Comparison of ENCODE assay signal across 22 cellular contexts in the genomic region with DNA sequence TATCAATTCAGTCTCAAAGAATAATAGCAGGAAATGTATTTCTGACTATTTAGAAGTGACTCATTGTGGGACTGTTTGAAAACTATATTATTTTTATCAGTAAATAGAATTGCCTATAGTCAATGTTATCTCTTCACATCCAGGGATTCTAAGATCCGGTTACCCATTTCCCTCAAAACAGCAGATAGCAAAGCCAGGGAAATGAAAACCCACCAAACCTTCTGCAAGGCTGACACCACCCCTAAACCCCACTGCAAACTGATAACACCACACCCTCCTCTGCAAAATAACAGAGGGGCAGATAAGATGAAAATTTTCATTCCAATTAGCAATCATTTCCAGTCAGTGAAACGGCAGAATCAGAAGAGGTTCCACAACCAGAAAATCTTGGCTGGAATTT.
"Had no signal": no experiment of that assay in that cellular context is flagged by ENCODE, and none has a peak within 500 bp of the region (broad histone marks: within the 10 kb centered on the region; RNA-seq: fewer than 3 reads in every experiment).

No MANE protein-coding gene starts in this region.

- ATAC-seq: activated T-helper 17 cell treated with anti-CD3 and anti-CD28 coated beads, Interleukin-2, amount 50 U/mL, for 72 hours; sciatic nerve; stimulated activated effector memory CD8-positive, alpha-beta T cell treated with anti-CD3 and anti-CD28 coated beads, Interleukin-12 subunit alpha, Interleukin-12 subunit beta, amount 100 ng/mL, for 72 hours had no signal

- H3K27ac Mint-ChIP-seq: activated B cell treated with CpG ODN at 0.5 μM for 24 hours; activated CD4-positive, alpha-beta memory T cell treated with anti-CD3 and anti-CD28 coated beads for 36 hours; activated naive CD8-positive, alpha-beta T cell treated with anti-CD3 and anti-CD28 coated beads, Interleukin-2, amount 10 ng/mL, durations not matched to agents 7 days and 5 days; activated T-helper 17 cell treated with anti-CD3 and anti-CD28 coated beads, Interleukin-2, amount 50 U/mL, for 72 hours; stimulated activated effector memory CD8-positive, alpha-beta T cell treated with anti-CD3 and anti-CD28 coated beads, Interleukin-12 subunit alpha, Interleukin-12 subunit beta, amount 100 ng/mL, for 72 hours had no signal

- H3K9me3 Mint-ChIP-seq: activated B cell treated with CpG ODN at 0.5 μM for 24 hours; activated CD4-positive, alpha-beta memory T cell treated with anti-CD3 and anti-CD28 coated beads for 36 hours; activated naive CD8-positive, alpha-beta T cell treated with anti-CD3 and anti-CD28 coated beads, Interleukin-2, amount 10 ng/mL, durations not matched to agents 7 days and 5 days; activated T-helper 17 cell treated with anti-CD3 and anti-CD28 coated beads, Interleukin-2, amount 50 U/mL, for 72 hours had no signal

- H3K4me3 Mint-ChIP-seq: activated B cell treated with CpG ODN at 0.5 μM for 24 hours; activated CD4-positive, alpha-beta memory T cell treated with anti-CD3 and anti-CD28 coated beads for 36 hours; activated naive CD8-positive, alpha-beta T cell treated with anti-CD3 and anti-CD28 coated beads, Interleukin-2, amount 10 ng/mL, durations not matched to agents 7 days and 5 days; activated T-helper 17 cell treated with anti-CD3 and anti-CD28 coated beads, Interleukin-2, amount 50 U/mL, for 72 hours; central memory CD8-positive, alpha-beta T cell; stimulated activated effector memory CD8-positive, alpha-beta T cell treated with anti-CD3 and anti-CD28 coated beads, Interleukin-12 subunit alpha, Interleukin-12 subunit beta, amount 100 ng/mL, for 72 hours had no signal

- H3K27ac ChIP-seq: brain microvascular endothelial cell, colonic mucosa, esophagus muscularis mucosa, prostate gland, thoracic aorta, uterus had no signal

- H3K9me3 ChIP-seq: colonic mucosa, esophagus muscularis mucosa, prostate gland, thoracic aorta, uterus had no signal

- H3K4me1 ChIP-seq: colonic mucosa, prostate gland, uterus had no signal

- H3K36me3 Mint-ChIP-seq: activated naive CD8-positive, alpha-beta T cell treated with anti-CD3 and anti-CD28 coated beads, Interleukin-2, amount 10 ng/mL, durations not matched to agents 7 days and 5 days; stimulated activated effector memory CD8-positive, alpha-beta T cell treated with anti-CD3 and anti-CD28 coated beads, Interleukin-12 subunit alpha, Interleukin-12 subunit beta, amount 100 ng/mL, for 72 hours had no signal

- H3K36me3 ChIP-seq: brain microvascular endothelial cell, colonic mucosa, esophagus muscularis mucosa, prostate gland, thoracic aorta, uterus had no signal

- H3K4me3 ChIP-seq: colonic mucosa, esophagus muscularis mucosa, prostate gland, smooth muscle cell, thoracic aorta, uterus had no signal

- H3K4me1 Mint-ChIP-seq: activated B cell treated with CpG ODN at 0.5 μM for 24 hours; activated naive CD8-positive, alpha-beta T cell treated with anti-CD3 and anti-CD28 coated beads, Interleukin-2, amount 10 ng/mL, durations not matched to agents 7 days and 5 days; activated T-helper 17 cell treated with anti-CD3 and anti-CD28 coated beads, Interleukin-2, amount 50 U/mL, for 72 hours; central memory CD8-positive, alpha-beta T cell; stimulated activated effector memory CD8-positive, alpha-beta T cell treated with anti-CD3 and anti-CD28 coated beads, Interleukin-12 subunit alpha, Interleukin-12 subunit beta, amount 100 ng/mL, for 72 hours had no signal

- H3K27me3 ChIP-seq: brain microvascular endothelial cell, colonic mucosa, esophagus muscularis mucosa, uterus had no signal

- H3K27me3 Mint-ChIP-seq: activated B cell treated with CpG ODN at 0.5 μM for 24 hours; activated CD4-positive, alpha-beta memory T cell treated with anti-CD3 and anti-CD28 coated beads for 36 hours; activated naive CD8-positive, alpha-beta T cell treated with anti-CD3 and anti-CD28 coated beads, Interleukin-2, amount 10 ng/mL, durations not matched to agents 7 days and 5 days; activated T-helper 17 cell treated with anti-CD3 and anti-CD28 coated beads, Interleukin-2, amount 50 U/mL, for 72 hours; central memory CD8-positive, alpha-beta T cell had no signal

- DNase-seq: activated B cell treated with CpG ODN at 0.5 μM for 24 hours; activated CD4-positive, alpha-beta memory T cell treated with anti-CD3 and anti-CD28 coated beads for 36 hours; activated CD4-positive, alpha-beta T cell treated with anti-CD3 and anti-CD28 coated beads for 4 hours; activated naive CD4-positive, alpha-beta T cell treated with Interleukin-2 at 50 U/mL for 16 hours; activated naive CD8-positive, alpha-beta T cell treated with anti-CD3 and anti-CD28 coated beads, Interleukin-2, amount 10 ng/mL, durations not matched to agents 7 days and 5 days; activated T-cell treated with anti-CD3 and anti-CD28 coated beads, Interleukin-2, amount 50 U/mL, for 1 hour; aorta; brain microvascular endothelial cell; colonic mucosa; midbrain; stimulated activated CD4-positive, alpha-beta T cell treated with anti-CD3 and anti-CD28 coated beads, Interleukin-4, amount 100 ng/mL, for 24 hours; SW 1271; T-helper 2 cell; uterus had no signal
